Comparison of ENCODE assay signal across 8 cellular contexts in genomic region chr9:79573697-79573976, GRCh38. TPM values are rescaled to one million over a fixed set of nuclear protein-coding genes. Genes with fewer than 3 reads are reported as not detected.
A peak's percentile ranks its signal among the peaks of the same experiment; 100 is the strongest.
DNase-seq lines count a peak whose midpoint lies in the region; ATAC-seq, FAIRE-seq and TF ChIP-seq lines count a peak whose summit lies in the region.

No MANE protein-coding gene starts in this region.

- peak overlapping the region; percentile 82 for H3K27ac Mint-ChIP-seq in activated CD8-positive, alpha-beta T cell treated with anti-CD3 and anti-CD28 coated beads for 36 hours

- peaks cover 67% of the 10 kb centered on the region for H3K79me2 ChIP-seq in SK-N-SH (ENCODE audit: insufficient read depth)

- intact Hi-C loops in activated CD8-positive, alpha-beta T cell treated with anti-CD3 and anti-CD28 coated beads for 36 hours (cut with micrococcal nuclease) = loop anchor here (2.0 to 10.0 kb wide), 4 partner anchors 51 to 241 kb away; no protein-coding TSS in a partner anchor
- intact Hi-C loops in kidney (cut with DNase I) = no loop called here

- TF ChIP-seq CTCF in SK-N-SH (IDR thresholded peaks at IDR 0.05) = no peak
- TF ChIP-seq CTCF in activated CD8-positive, alpha-beta T cell treated with anti-CD3 and anti-CD28 coated beads for 36 hours (IDR thresholded peaks at IDR 0.05) = no peak
- TF ChIP-seq CTCF in kidney (IDR thresholded peaks at IDR 0.05; ENCODE audit: borderline replicate concordance, extremely low read depth, insufficient read depth) = no peak

- H3K4me1 ChIP-seq in SK-N-SH (ENCODE audit: control insufficient read depth in 1 of 2, insufficient read depth in 2 of 2, low read depth in 1 of 2, low read length in 1 of 2) (peaks cover 0 to 12% of the 10 kb centered on the region in 2 experiments; a peak in 2 of 4 replicates), kidney (ENCODE audit: control insufficient read depth in 1 of 2, insufficient read depth in 1 of 2, low read depth in 1 of 2, low read length in 2 of 2) (peaks cover 3 to 6% of the 10 kb centered on the region in 2 donors)

- no peak overlapping the region for H3K4me3 Mint-ChIP-seq in activated CD8-positive, alpha-beta T cell treated with anti-CD3 and anti-CD28 coated beads for 36 hours

- TF ChIP-seq EP300 in SK-N-SH (IDR thresholded peaks at IDR 0.05; ENCODE audit: borderline replicate concordance in 1 of 2, low read depth in 1 of 2, low read length in 1 of 2) = no peak

- H3K4me2 ChIP-seq in SK-N-SH = peak overlapping the region; percentile 70

- no peak for FAIRE-seq in kidney (lab: Jason Lieb, UNC)

- peaks cover 12% of the 10 kb centered on the region; the same call in 1 of the 2 replicates for H4K20me1 ChIP-seq in SK-N-SH (ENCODE audit: insufficient read depth)

- peaks cover 6 to 14% of the 10 kb centered on the region in 2 experiments for H3K36me3 ChIP-seq in SK-N-SH (replicated peaks in 1 of 2; ENCODE audit: control insufficient read depth in 1 of 2, insufficient read depth in 2 of 2, low read length in 1 of 2)
- no peaks in the 10 kb centered on the region for H3K36me3 ChIP-seq in kidney (ENCODE audit: control insufficient read depth in 1 of 2, insufficient read depth in 2 of 2, low read length in 2 of 2)

- H3F3A ChIP-seq in SK-N-SH (replicated peaks; ENCODE audit: insufficient read depth) = peaks cover 4% of the 10 kb centered on the region

- DNase-seq in SK-N-SH = no peak
- no peak for DNase-seq in activated CD8-positive, alpha-beta T cell treated with anti-CD3 and anti-CD28 coated beads for 36 hours
- DNase-seq in kidney = no peak

- WGBS in SK-N-SH (ENCODE audit: low lambda C conversion rate) = under 1% methylated on average over 6 of the region's 6 CpGs

- H3K27me3 Mint-ChIP-seq in activated CD8-positive, alpha-beta T cell treated with anti-CD3 and anti-CD28 coated beads for 36 hours = no peaks in the 10 kb centered on the region

- no peaks in the 10 kb centered on the region for H3K27me3 ChIP-seq in SK-N-SH (ENCODE audit: insufficient read depth)

- H3K9ac ChIP-seq in SK-N-SH = peak overlapping the region; percentile 97
- H3K9ac ChIP-seq in kidney (ENCODE audit: low read length in 2 of 2) = peak overlapping the region; percentile 55 to 86

- H3K4me3 ChIP-seq in SK-N-SH (ENCODE audit: low read depth in 2 of 2, low read length in 1 of 2) (peak overlapping the region; percentile 87 to 97), kidney (ENCODE audit: low read length in 2 of 2) (peak overlapping the region; percentile 84 to 89)

- H3K9me3 Mint-ChIP-seq in activated CD8-positive, alpha-beta T cell treated with anti-CD3 and anti-CD28 coated beads for 36 hours = no peaks in the 10 kb centered on the region

- no peaks in the 10 kb centered on the region for H3K9me2 ChIP-seq in SK-N-SH

- peak overlapping the region; percentile 97 for H3K27ac ChIP-seq in SK-N-SH (ENCODE audit: low read depth in 2 of 2, low read length in 1 of 2)
- H3K27ac ChIP-seq in kidney (ENCODE audit: low read depth in 2 of 2, low read length in 2 of 2) = no peak overlapping the region
- peak overlapping the region; percentile 36 for H3K27ac ChIP-seq in temporal lobe (ENCODE audit: low read depth, low read length)

- H3K4me1 Mint-ChIP-seq in activated CD8-positive, alpha-beta T cell treated with anti-CD3 and anti-CD28 coated beads for 36 hours (ENCODE audit: low read depth) = peaks cover 48% of the 10 kb centered on the region

- H2AFZ ChIP-seq in SK-N-SH (ENCODE audit: low read depth) = no peak overlapping the region

- no peak for TF ChIP-seq RAD21 in SK-N-SH (IDR thresholded peaks at IDR 0.05; ENCODE audit: low read length)

- ATAC-seq in SK-N-SH treated with all-trans-retinoic acid at 6 μM for 48 hours = no peak
- no peak for ATAC-seq in activated CD8-positive, alpha-beta T cell treated with anti-CD3 and anti-CD28 coated beads for 36 hours
- ATAC-seq in HG03521 (IDR thresholded peaks at IDR 0.05; ENCODE audit: unreplicated experiment) = no peak
- ATAC-seq in HG03196 (IDR thresholded peaks at IDR 0.05; ENCODE audit: unreplicated experiment) = no peak
- no peak for ATAC-seq in GM18858 (IDR thresholded peaks at IDR 0.05; ENCODE audit: unreplicated experiment)

- peaks cover 19% of the 10 kb centered on the region for H3K36me3 Mint-ChIP-seq in activated CD8-positive, alpha-beta T cell treated with anti-CD3 and anti-CD28 coated beads for 36 hours (ENCODE audit: low read depth)

- CTCF ChIA-PET in SK-N-SH (lab: Yijun Ruan, JAX) = interaction anchor here (1.0 to 1.1 kb wide), 2 partner anchors 444 to 590 kb away, joined by 3 read pairs; no protein-coding TSS in a partner anchor
- CTCF ChIA-PET in activated CD8-positive, alpha-beta T cell treated with anti-CD3 and anti-CD28 coated beads for 36 hours (lab: Charles Lee) = interaction anchor here (1.0 kb wide), 1 partner anchor 10 kb away, joined by 3 read pairs; no protein-coding TSS in a partner anchor

- H3K9me3 ChIP-seq in SK-N-SH (no peaks in the 10 kb centered on the region), kidney (ENCODE audit: control insufficient read depth in 1 of 2, low read length in 2 of 2) (no peaks in the 10 kb centered on the region)

- POLR2A ChIA-PET in SK-N-SH (lab: Yijun Ruan, JAX) = interaction anchor here (0.6 kb wide), 1 partner anchor 576 kb away, joined by 5 read pairs; no protein-coding TSS in a partner anchor
- POLR2A ChIA-PET in activated CD8-positive, alpha-beta T cell treated with anti-CD3 and anti-CD28 coated beads for 36 hours (lab: Charles Lee) = no interaction called here

TF ChIP-seq in SK-N-SH, 30 proteins besides CTCF, POLR2A, EP300 and RAD21:
- TF ChIP-seq SIN3A (IDR thresholded peaks at IDR 0.05; ENCODE audit: borderline replicate concordance, low read depth, low read length) (no peak), TCF12 (IDR thresholded peaks at IDR 0.05) (no peak), NFIC (IDR thresholded peaks at IDR 0.05; ENCODE audit: borderline replicate concordance) (no peak), JUND (IDR thresholded peaks at IDR 0.05) (no peak), SMC3 (IDR thresholded peaks at IDR 0.05; ENCODE audit: low read depth, low read length) (no peak)

TF ChIP-seq in SK-N-SH treated with all-trans-retinoic acid at 6 μM for 48 hours, 23 proteins besides CTCF, POLR2A, EP300 and RAD21 (continues in another document):
- TF ChIP-seq ZNF8 (CRISPR knock-in tag; IDR thresholded peaks at IDR 0.05) (no peak), ZFP3 (CRISPR knock-in tag; IDR thresholded peaks at IDR 0.05) (no peak), TOX (CRISPR knock-in tag; IDR thresholded peaks at IDR 0.05; ENCODE audit: borderline replicate concordance) (no peak), CREB5 (CRISPR knock-in tag; IDR thresholded peaks at IDR 0.05; ENCODE audit: low read depth) (no peak), ARNTL (CRISPR knock-in tag; IDR thresholded peaks at IDR 0.05; ENCODE audit: borderline replicate concordance, low read depth) (no peak), ISL1 (CRISPR knock-in tag; IDR thresholded peaks at IDR 0.05) (no peak), BACH2 (CRISPR knock-in tag; IDR thresholded peaks at IDR 0.05; ENCODE audit: borderline replicate concordance) (no peak), GLIS3 (CRISPR knock-in tag; IDR thresholded peaks at IDR 0.05) (no peak), OSR1 (CRISPR knock-in tag; IDR thresholded peaks at IDR 0.05) (no peak), RARB (CRISPR knock-in tag; IDR thresholded peaks at IDR 0.05) (no peak)
- TF ChIP-seq, protein P1, sequence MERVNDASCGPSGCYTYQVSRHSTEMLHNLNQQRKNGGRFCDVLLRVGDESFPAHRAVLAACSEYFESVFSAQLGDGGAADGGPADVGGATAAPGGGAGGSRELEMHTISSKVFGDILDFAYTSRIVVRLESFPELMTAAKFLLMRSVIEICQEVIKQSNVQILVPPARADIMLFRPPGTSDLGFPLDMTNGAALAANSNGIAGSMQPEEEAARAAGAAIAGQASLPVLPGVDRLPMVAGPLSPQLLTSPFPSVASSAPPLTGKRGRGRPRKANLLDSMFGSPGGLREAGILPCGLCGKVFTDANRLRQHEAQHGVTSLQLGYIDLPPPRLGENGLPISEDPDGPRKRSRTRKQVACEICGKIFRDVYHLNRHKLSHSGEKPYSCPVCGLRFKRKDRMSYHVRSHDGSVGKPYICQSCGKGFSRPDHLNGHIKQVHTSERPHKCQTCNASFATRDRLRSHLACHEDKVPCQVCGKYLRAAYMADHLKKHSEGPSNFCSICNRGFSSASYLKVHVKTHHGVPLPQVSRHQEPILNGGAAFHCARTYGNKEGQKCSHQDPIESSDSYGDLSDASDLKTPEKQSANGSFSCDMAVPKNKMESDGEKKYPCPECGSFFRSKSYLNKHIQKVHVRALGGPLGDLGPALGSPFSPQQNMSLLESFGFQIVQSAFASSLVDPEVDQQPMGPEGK (CRISPR knock-in tag; IDR thresholded peaks at IDR 0.05; ENCODE audit: borderline replicate concordance) = no peak
- TF ChIP-seq, protein P2, sequence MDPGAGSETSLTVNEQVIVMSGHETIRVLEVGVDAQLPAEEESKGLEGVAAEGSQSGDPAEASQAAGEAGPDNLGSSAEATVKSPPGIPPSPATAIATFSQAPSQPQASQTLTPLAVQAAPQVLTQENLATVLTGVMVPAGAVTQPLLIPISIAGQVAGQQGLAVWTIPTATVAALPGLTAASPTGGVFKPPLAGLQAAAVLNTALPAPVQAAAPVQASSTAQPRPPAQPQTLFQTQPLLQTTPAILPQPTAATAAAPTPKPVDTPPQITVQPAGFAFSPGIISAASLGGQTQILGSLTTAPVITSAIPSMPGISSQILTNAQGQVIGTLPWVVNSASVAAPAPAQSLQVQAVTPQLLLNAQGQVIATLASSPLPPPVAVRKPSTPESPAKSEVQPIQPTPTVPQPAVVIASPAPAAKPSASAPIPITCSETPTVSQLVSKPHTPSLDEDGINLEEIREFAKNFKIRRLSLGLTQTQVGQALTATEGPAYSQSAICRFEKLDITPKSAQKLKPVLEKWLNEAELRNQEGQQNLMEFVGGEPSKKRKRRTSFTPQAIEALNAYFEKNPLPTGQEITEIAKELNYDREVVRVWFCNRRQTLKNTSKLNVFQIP (CRISPR knock-in tag; IDR thresholded peaks at IDR 0.05; ENCODE audit: borderline replicate concordance, low read depth) = no peak

RNA-seq across cellular contexts. Expression of gene TLE4, which starts 1.9 kb away (rescaled TPM):
- polyA plus RNA-seq in SK-N-SH (2012; rRNA removed) = 40.4 and 49.5 TPM in 2 replicates
- polyA plus RNA-seq in SK-N-SH (2012; cell fraction: cytosol; rRNA removed) = 45.0 and 48.3 TPM in 2 replicates
- polyA plus RNA-seq in SK-N-SH (2012; cell fraction: nucleus; rRNA removed) = 86.9 and 87.3 TPM in 2 replicates
- 10 to 100 TPM; 30.8 to 31.9 TPM for total RNA-seq in activated CD8-positive, alpha-beta T cell treated with anti-CD3 and anti-CD28 coated beads for 36 hours
- 35.7 TPM for total RNA-seq in kidney
- 5.5 TPM for polyA plus RNA-seq in kidney (ENCODE audit: insufficient read depth, low read depth, low replicate concordance)
- 59.5 TPM for total RNA-seq in temporal lobe

Comparison
In these comparisons a context has a peak if more than half of its experiments do, and no peak if none do; other contexts are left out.
1. H3K27ac ChIP-seq: peak in SK-N-SH (2 of 2) and temporal lobe (single experiment); none in kidney (0 of 2).